In genomic region chr16:47008612-47009011, GRCh38 we compare ENCODE assay signal across 24 cellular contexts.
"Had no signal": no experiment of that assay in that cellular context is flagged by ENCODE, and none has a peak within 500 bp of the region (broad histone marks: within the 10 kb centered on the region; RNA-seq: fewer than 3 reads in every experiment).

No MANE protein-coding gene starts in this region.

- H3K27me3 Mint-ChIP-seq: naive B cell; stimulated activated naive B cell treated with anti-CD40 and anti-IgM and Interleukin-4, amounts not matched to agents 10 μg/mL and 1 μg/mL and 100 μg/mL, for 72 hours had no signal

- H3K36me3 ChIP-seq: esophagus muscularis mucosa, gastroesophageal sphincter, neutrophil, tibial nerve, upper lobe of right lung had no signal

- ATAC-seq: gastroesophageal sphincter; left colon; left ventricle myocardium superior; sciatic nerve; stimulated activated naive B cell treated with anti-CD40 and anti-IgM and Interleukin-4, amounts not matched to agents 10 μg/mL and 1 μg/mL and 100 μg/mL, for 72 hours; stimulated activated naive CD8-positive, alpha-beta T cell treated with anti-CD3 and anti-CD28 coated beads, Interleukin-15, amount 100 ng/mL, for 72 hours; upper lobe of right lung had no signal

- H3K36me3 Mint-ChIP-seq: naive B cell; stimulated activated naive B cell treated with anti-CD40 and anti-IgM and Interleukin-4, amounts not matched to agents 10 μg/mL and 1 μg/mL and 100 μg/mL, for 72 hours had no signal

- H3K4me3 ChIP-seq: esophagus muscularis mucosa, gastroesophageal sphincter, lung, skin epidermis, testis, tibial nerve, upper lobe of right lung had no signal

- H3K4me1 ChIP-seq: esophagus muscularis mucosa, gastroesophageal sphincter, testis, tibial nerve, upper lobe of right lung had no signal

- H3K9me3 ChIP-seq: esophagus muscularis mucosa, neutrophil, testis, upper lobe of right lung had no signal

- H3K27ac Mint-ChIP-seq: nephron progenitor cell; stimulated activated naive B cell treated with anti-CD40 and anti-IgM and Interleukin-4, amounts not matched to agents 10 μg/mL and 1 μg/mL and 100 μg/mL, for 72 hours had no signal

- H3K4me3 Mint-ChIP-seq: naive B cell; nephron progenitor cell; stimulated activated naive B cell treated with anti-CD40 and anti-IgM and Interleukin-4, amounts not matched to agents 10 μg/mL and 1 μg/mL and 100 μg/mL, for 72 hours; stimulated activated naive CD8-positive, alpha-beta T cell treated with anti-CD3 and anti-CD28 coated beads, Interleukin-15, amount 100 ng/mL, for 72 hours had no signal

- H3K27ac ChIP-seq: epithelial cell of prostate, esophagus muscularis mucosa, gastroesophageal sphincter, neutrophil, skin epidermis, testis, tibial nerve, upper lobe of right lung had no signal

- H3K4me1 Mint-ChIP-seq: naive B cell; nephron progenitor cell; stimulated activated naive B cell treated with anti-CD40 and anti-IgM and Interleukin-4, amounts not matched to agents 10 μg/mL and 1 μg/mL and 100 μg/mL, for 72 hours; stimulated activated naive CD8-positive, alpha-beta T cell treated with anti-CD3 and anti-CD28 coated beads, Interleukin-15, amount 100 ng/mL, for 72 hours had no signal

- H3K9me3 Mint-ChIP-seq: stimulated activated naive B cell treated with anti-CD40 and anti-IgM and Interleukin-4, amounts not matched to agents 10 μg/mL and 1 μg/mL and 100 μg/mL, for 72 hours; stimulated activated naive CD8-positive, alpha-beta T cell treated with anti-CD3 and anti-CD28 coated beads, Interleukin-15, amount 100 ng/mL, for 72 hours had no signal

- FAIRE-seq: endometrium had no signal

- DNase-seq: effector memory CD4-positive, alpha-beta T cell; glutamatergic neuron; islet precursor cell; left colon; left ventricle myocardium superior; mesendoderm; naive B cell; nephron progenitor cell; posterior cingulate gyrus; stimulated activated CD4-positive, alpha-beta T cell treated with anti-CD3 and anti-CD28 coated beads, Interleukin-2, amount 100 ng/mL, for 24 hours; stimulated activated CD4-positive, alpha-beta T cell treated with anti-CD3 and anti-CD28 coated beads, Interleukin-4, amount 100 ng/mL, for 4 hours; stimulated activated naive B cell treated with anti-CD40 and anti-IgM and Interleukin-4, amounts not matched to agents 10 μg/mL and 1 μg/mL and 100 μg/mL, for 72 hours; stimulated activated naive CD8-positive, alpha-beta T cell treated with anti-CD3 and anti-CD28 coated beads, Interleukin-15, amount 100 ng/mL, for 72 hours; testis; upper lobe of right lung had no signal

- H3K27me3 ChIP-seq: esophagus muscularis mucosa, neutrophil, testis, tibial nerve, upper lobe of right lung had no signal
